ENCODE assay signal across 12 cellular contexts in genomic region chr4:159051245-159052071, GRCh38. TPM values are rescaled to one million over a fixed set of nuclear protein-coding genes. Genes with fewer than 3 reads are reported as not detected.
DNase-seq lines count a peak whose midpoint lies in the region; ATAC-seq, FAIRE-seq and TF ChIP-seq lines count a peak whose summit lies in the region.
"Had no signal": no experiment of that assay in that cellular context is flagged by ENCODE, and none has a peak within 500 bp of the region (broad histone marks: within the 10 kb centered on the region; RNA-seq: fewer than 3 reads in every experiment).

No MANE protein-coding gene starts in this region.

- H3K4me3 ChIP-seq in coronary artery, result no peak overlapping the region
- H3K4me3 ChIP-seq: SJCRH30, thyroid gland had no signal

- ATAC-seq in activated CD8-positive, alpha-beta memory T cell treated with anti-CD3 and anti-CD28 coated beads, Interleukin-2, amount 10 ng/mL, durations not matched to agents 7 days and 5 days, result no peak
- ATAC-seq in HG02759 (IDR thresholded peaks at IDR 0.05; ENCODE audit: unreplicated experiment), result peak; percentile 87
- peak; percentile 77 for ATAC-seq in stimulated activated memory B cell treated with anti-CD40 and anti-IgM and Interleukin-4, amounts not matched to agents 10 μg/mL and 1 μg/mL and 100 μg/mL, for 72 hours
- ATAC-seq: foreskin keratinocyte had no signal

- DNase-seq in activated CD8-positive, alpha-beta memory T cell treated with anti-CD3 and anti-CD28 coated beads, Interleukin-2, amount 10 ng/mL, durations not matched to agents 7 days and 5 days, result no peak
- no peak for DNase-seq in activated CD8-positive, alpha-beta memory T cell treated with anti-CD3 and anti-CD28 coated beads, Interleukin-2, amount 50 U/mL, for 4 hours
- peak; percentile 24 for DNase-seq in M059J (ENCODE audit: low read depth)
- no peak for DNase-seq in urothelium cell line (ENCODE audit: low spot score)
- no peak for DNase-seq in coronary artery (ENCODE audit: low spot score)
- no peak for DNase-seq in Kasumi-1 (lab: John Stamatoyannopoulos, UW)
- DNase-seq: activated naive CD4-positive, alpha-beta T cell treated with Interleukin-2 at 50 U/mL for 16 hours; foreskin keratinocyte; SJCRH30; thyroid gland had no signal

- H3K4me3 Mint-ChIP-seq in activated CD8-positive, alpha-beta memory T cell treated with anti-CD3 and anti-CD28 coated beads, Interleukin-2, amount 10 ng/mL, durations not matched to agents 7 days and 5 days, result peak overlapping the region; percentile 13
- H3K4me3 Mint-ChIP-seq in stimulated activated memory B cell treated with anti-CD40 and anti-IgM and Interleukin-4, amounts not matched to agents 10 μg/mL and 1 μg/mL and 100 μg/mL, for 72 hours, result peak overlapping the region; percentile 59

- no peaks in the 10 kb centered on the region for H3K9me3 Mint-ChIP-seq in activated CD8-positive, alpha-beta memory T cell treated with anti-CD3 and anti-CD28 coated beads, Interleukin-2, amount 10 ng/mL, durations not matched to agents 7 days and 5 days (ENCODE audit: low read depth)
- H3K9me3 Mint-ChIP-seq in stimulated activated memory B cell treated with anti-CD40 and anti-IgM and Interleukin-4, amounts not matched to agents 10 μg/mL and 1 μg/mL and 100 μg/mL, for 72 hours, result no peaks in the 10 kb centered on the region

- H3K27me3 Mint-ChIP-seq in activated CD8-positive, alpha-beta memory T cell treated with anti-CD3 and anti-CD28 coated beads, Interleukin-2, amount 10 ng/mL, durations not matched to agents 7 days and 5 days, result peaks cover 11% of the 10 kb centered on the region
- H3K27me3 Mint-ChIP-seq in stimulated activated memory B cell treated with anti-CD40 and anti-IgM and Interleukin-4, amounts not matched to agents 10 μg/mL and 1 μg/mL and 100 μg/mL, for 72 hours, result peaks cover 49% of the 10 kb centered on the region

- no peaks in the 10 kb centered on the region for H3K36me3 Mint-ChIP-seq in activated CD8-positive, alpha-beta memory T cell treated with anti-CD3 and anti-CD28 coated beads, Interleukin-2, amount 10 ng/mL, durations not matched to agents 7 days and 5 days
- H3K36me3 Mint-ChIP-seq in stimulated activated memory B cell treated with anti-CD40 and anti-IgM and Interleukin-4, amounts not matched to agents 10 μg/mL and 1 μg/mL and 100 μg/mL, for 72 hours, result no peaks in the 10 kb centered on the region

- H3K27ac Mint-ChIP-seq in activated CD8-positive, alpha-beta memory T cell treated with anti-CD3 and anti-CD28 coated beads, Interleukin-2, amount 10 ng/mL, durations not matched to agents 7 days and 5 days, result no peak overlapping the region
- H3K27ac Mint-ChIP-seq in stimulated activated memory B cell treated with anti-CD40 and anti-IgM and Interleukin-4, amounts not matched to agents 10 μg/mL and 1 μg/mL and 100 μg/mL, for 72 hours, result peak overlapping the region; percentile 22

- no peak overlapping the region for H3K27ac ChIP-seq in coronary artery
- H3K27ac ChIP-seq: foreskin keratinocyte, SJCRH30, thyroid gland had no signal

- TF ChIP-seq CTCF in coronary artery (IDR thresholded peaks at IDR 0.05), result no peak

- peaks cover 25% of the 10 kb centered on the region for H3K4me1 Mint-ChIP-seq in activated CD8-positive, alpha-beta memory T cell treated with anti-CD3 and anti-CD28 coated beads, Interleukin-2, amount 10 ng/mL, durations not matched to agents 7 days and 5 days
- peaks cover 16% of the 10 kb centered on the region for H3K4me1 Mint-ChIP-seq in stimulated activated memory B cell treated with anti-CD40 and anti-IgM and Interleukin-4, amounts not matched to agents 10 μg/mL and 1 μg/mL and 100 μg/mL, for 72 hours

- CTCF ChIA-PET in activated CD8-positive, alpha-beta memory T cell treated with anti-CD3 and anti-CD28 coated beads, Interleukin-2, amount 10 ng/mL, durations not matched to agents 7 days and 5 days (lab: Charles Lee), result interaction anchor here (0.9 to 1.0 kb wide), 2 partner anchors 9 to 200 kb away, joined by 3 read pairs; no protein-coding TSS in a partner anchor

- no peak for FAIRE-seq in urothelium cell line (lab: Jason Lieb, UNC)

RNA-seq across cellular contexts. Expression of gene RAPGEF2, which starts 51.4 kb away (rescaled TPM):
- total RNA-seq in activated CD8-positive, alpha-beta memory T cell treated with anti-CD3 and anti-CD28 coated beads, Interleukin-2, amount 10 ng/mL, durations not matched to agents 7 days and 5 days, result 10 to 100 TPM; 17.3 to 23.4 TPM
- total RNA-seq in M059J (2014; rRNA removed; shearing (Covaris generic)), result 12.1 and 21.4 TPM in 2 replicates
